ENCODE assay signal across 10 cellular contexts in the genomic region with DNA sequence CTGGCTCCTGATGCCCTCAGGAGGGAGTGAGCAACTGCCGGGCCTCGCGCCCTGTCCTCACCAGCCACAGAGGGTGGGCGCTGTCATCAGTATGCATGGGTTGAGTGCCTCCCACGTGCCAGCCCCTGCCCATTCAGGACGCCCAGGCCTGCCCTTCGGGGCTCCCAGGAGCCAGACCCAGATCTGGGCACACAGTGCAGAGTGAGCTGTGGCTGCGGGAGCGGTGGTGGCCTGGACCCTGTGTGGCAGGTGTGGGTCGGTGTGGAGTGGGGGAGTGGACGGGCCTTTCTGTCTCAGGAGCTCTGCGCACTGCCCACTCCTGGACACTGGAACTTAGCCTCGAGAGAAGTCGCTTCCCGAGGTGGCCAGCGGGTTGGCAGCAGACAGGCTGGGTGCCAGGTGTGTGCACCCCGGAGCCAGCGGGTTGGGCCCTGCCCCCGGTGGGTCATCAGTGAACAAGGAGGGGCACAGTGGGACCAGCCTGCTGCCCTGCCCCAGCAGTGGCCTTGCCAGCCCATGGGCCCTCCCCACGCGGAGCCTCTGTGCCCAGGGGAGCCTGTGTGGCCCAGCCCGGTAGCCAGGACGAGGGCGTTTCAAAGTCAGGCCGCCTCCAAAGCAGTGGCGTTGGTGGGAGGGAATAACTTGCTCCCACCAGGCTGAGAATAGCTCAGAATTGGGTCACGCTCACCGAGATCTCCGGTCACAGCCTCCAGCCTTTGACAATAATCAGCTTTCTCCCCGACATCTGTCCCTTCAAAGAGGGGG. TPM values are rescaled to one million over a fixed set of nuclear protein-coding genes. Genes with fewer than 3 reads are reported as not detected.
DNase-seq lines count a peak whose midpoint lies in the region; ATAC-seq and TF ChIP-seq lines count a peak whose summit lies in the region.
"Had no signal": no experiment of that assay in that cellular context is flagged by ENCODE, and none has a peak within 500 bp of the region (broad histone marks: within the 10 kb centered on the region; RNA-seq: fewer than 3 reads in every experiment).

No MANE protein-coding gene starts in this region.

- H3K9ac ChIP-seq in endodermal cell (ENCODE audit: extremely low read depth, low read length, poor library complexity, severe bottlenecking), result no peak overlapping the region
- H3K9ac ChIP-seq in rectal smooth muscle tissue (ENCODE audit: low read length), result no peak overlapping the region

- H3K4me3 Mint-ChIP-seq in endodermal cell (no peak overlapping the region), T-cell (no peak overlapping the region)
- H3K4me3 Mint-ChIP-seq: activated CD4-positive, alpha-beta memory T cell treated with anti-CD3 and anti-CD28 coated beads, Interleukin-2, amount 10 ng/mL, durations not matched to agents 7 days and 5 days; CD4-positive, alpha-beta T cell had no signal

- H3K27me3 Mint-ChIP-seq in endodermal cell (ENCODE audit: insufficient read depth) (peaks cover 3% of the 10 kb centered on the region), T-cell (peaks cover 0 to 4% of the 10 kb centered on the region in 2 donors)
- H3K27me3 Mint-ChIP-seq: activated CD4-positive, alpha-beta memory T cell treated with anti-CD3 and anti-CD28 coated beads, Interleukin-2, amount 10 ng/mL, durations not matched to agents 7 days and 5 days; CD4-positive, alpha-beta T cell; IgD-negative memory B cell had no signal

- H3K4me1 Mint-ChIP-seq in endodermal cell, result no peaks in the 10 kb centered on the region
- no peaks in the 10 kb centered on the region for H3K4me1 Mint-ChIP-seq in T-cell
- H3K4me1 Mint-ChIP-seq: activated CD4-positive, alpha-beta memory T cell treated with anti-CD3 and anti-CD28 coated beads, Interleukin-2, amount 10 ng/mL, durations not matched to agents 7 days and 5 days had no signal

- H3K36me3 Mint-ChIP-seq in endodermal cell (ENCODE audit: low read depth), result no peaks in the 10 kb centered on the region
- H3K36me3 Mint-ChIP-seq in T-cell, result no peaks in the 10 kb centered on the region
- H3K36me3 Mint-ChIP-seq: IgD-negative memory B cell had no signal

- H3K27ac Mint-ChIP-seq in endodermal cell, result no peak overlapping the region
- H3K27ac Mint-ChIP-seq in T-cell, result no peak overlapping the region
- H3K27ac Mint-ChIP-seq: activated CD4-positive, alpha-beta memory T cell treated with anti-CD3 and anti-CD28 coated beads, Interleukin-2, amount 10 ng/mL, durations not matched to agents 7 days and 5 days; CD4-positive, alpha-beta T cell; IgD-negative memory B cell had no signal

- H3K9me3 Mint-ChIP-seq in endodermal cell (no peaks in the 10 kb centered on the region), T-cell (no peaks in the 10 kb centered on the region)
- H3K9me3 Mint-ChIP-seq: activated CD4-positive, alpha-beta memory T cell treated with anti-CD3 and anti-CD28 coated beads, Interleukin-2, amount 10 ng/mL, durations not matched to agents 7 days and 5 days; CD4-positive, alpha-beta T cell; IgD-negative memory B cell had no signal

- 85 to 94% methylated on average over 15 to 30 of the region's 30 CpGs for WGBS in endodermal cell (ENCODE audit: insufficient coverage in 1 of 2, insufficient read length in 1 of 2), 2 experiments

- no peak overlapping the region for H3K27ac ChIP-seq in HEK293 (ENCODE audit: extremely low read depth, low read depth, low read length)
- H3K27ac ChIP-seq in endodermal cell (ENCODE audit: low read depth, low read length), result peak overlapping the region; percentile 38
- H3K27ac ChIP-seq in rectal smooth muscle tissue (ENCODE audit: low read depth, low read length), result peak overlapping the region; percentile 90
- no peak overlapping the region for H3K27ac ChIP-seq in foreskin keratinocyte

- no peak for TF ChIP-seq CTCF in HEK293 (tag by site-specific recombination; IDR thresholded peaks at IDR 0.05)
- no peak for TF ChIP-seq CTCF in endodermal cell (conservative IDR thresholded peaks at IDR 0.05)
- TF ChIP-seq CTCF in foreskin keratinocyte (conservative IDR thresholded peaks at IDR 0.05), result no peak

- DNase-seq in endodermal cell (no peak), Ammon's horn (ENCODE audit: low spot score) (no peak), foreskin keratinocyte (no peak), T-cell (no peak)
- DNase-seq: activated CD4-positive, alpha-beta memory T cell treated with anti-CD3 and anti-CD28 coated beads, Interleukin-2, amount 10 ng/mL, durations not matched to agents 7 days and 5 days; CD4-positive, alpha-beta T cell had no signal

- no peaks in the 10 kb centered on the region for H3K9me3 ChIP-seq in HEK293 (ENCODE audit: control insufficient read depth, insufficient read depth, low read depth, low read length)
- no peaks in the 10 kb centered on the region for H3K9me3 ChIP-seq in endodermal cell (ENCODE audit: control insufficient read depth, low read length)

- H3K4me3 ChIP-seq in HEK293 (ENCODE audit: low read depth, low read length) (no peak overlapping the region), endodermal cell (ENCODE audit: low read length) (no peak overlapping the region), rectal smooth muscle tissue (ENCODE audit: low read length) (no peak overlapping the region)

- CTCF ChIA-PET in HEK293 (lab: Yijun Ruan, JAX), result interaction anchor here (1.3 kb wide), 1 partner anchor 20 kb away, joined by 3 read pairs; no protein-coding TSS in a partner anchor
- CTCF ChIA-PET in T-cell (lab: Charles Lee), result no interaction called here

- ATAC-seq in foreskin keratinocyte (no peak), T-cell (replicated peaks in 1 of 4) (no peak)
- ATAC-seq: esophagus mucosa had no signal

- H3K27me3 ChIP-seq in endodermal cell (ENCODE audit: control insufficient read depth, insufficient read depth, low read length, poor library complexity, severe bottlenecking) (no peaks in the 10 kb centered on the region), rectal smooth muscle tissue (ENCODE audit: control insufficient read depth, insufficient read depth, low read length) (no peaks in the 10 kb centered on the region), foreskin keratinocyte (no peaks in the 10 kb centered on the region)

- POLR2A ChIA-PET in HEK293 (lab: Yijun Ruan, JAX) (interaction anchor here (0.7 to 4.9 kb wide), 3 partner anchors 16 to 20 kb away, joined by 3 to 24 read pairs (median 3); a partner anchor contains a TSS), T-cell (lab: Charles Lee) (interaction anchor here in 1 of 2 donors (0.7 kb wide), 1 partner anchor 111 kb away, joined by 3 read pairs; no protein-coding TSS in a partner anchor)

- H3K36me3 ChIP-seq in HEK293 (ENCODE audit: control insufficient read depth in 2 of 2, insufficient read depth in 1 of 2, low read length in 2 of 2), result peaks cover 0 to 7% of the 10 kb centered on the region in 2 experiments; a peak in 1 of 3 replicates
- H3K36me3 ChIP-seq in endodermal cell (ENCODE audit: control insufficient read depth, insufficient read depth, low read length), result no peaks in the 10 kb centered on the region
- peaks cover 3% of the 10 kb centered on the region for H3K36me3 ChIP-seq in rectal smooth muscle tissue (ENCODE audit: control insufficient read depth, insufficient read depth, low read length)

- 0 out of 2 replicates have a peak, but pooled peaks cover 5% of the 10 kb centered on the region for H3K4me1 ChIP-seq in HEK293 (ENCODE audit: control insufficient read depth, insufficient read depth, low read length)
- peaks cover 11% of the 10 kb centered on the region for H3K4me1 ChIP-seq in endodermal cell (ENCODE audit: control insufficient read depth, insufficient read depth, low read length)
- peaks cover 76% of the 10 kb centered on the region for H3K4me1 ChIP-seq in rectal smooth muscle tissue (ENCODE audit: control insufficient read depth, insufficient read depth, low read length)
- H3K4me1 ChIP-seq in foreskin keratinocyte, result peaks cover 10% of the 10 kb centered on the region

TF ChIP-seq in HEK293, 187 proteins besides CTCF, POLR2A, EP300 and RAD21 (continues in another document):
- peak; percentile 61 for TF ChIP-seq EGR2 (tag by site-specific recombination; IDR thresholded peaks at IDR 0.05; ENCODE audit: low read depth)
- no peak for TF ChIP-seq ZNF221 (tag by site-specific recombination; IDR thresholded peaks at IDR 0.05; ENCODE audit: borderline replicate concordance)
- TF ChIP-seq ZNF324 (tag by site-specific recombination; IDR thresholded peaks at IDR 0.05), result no peak
- 0 out of 2 replicates have a peak, but pooled peaks have one; percentile 27 for TF ChIP-seq ZBTB8A (tag by site-specific recombination; IDR thresholded peaks at IDR 0.05)
- TF ChIP-seq, protein P1, sequence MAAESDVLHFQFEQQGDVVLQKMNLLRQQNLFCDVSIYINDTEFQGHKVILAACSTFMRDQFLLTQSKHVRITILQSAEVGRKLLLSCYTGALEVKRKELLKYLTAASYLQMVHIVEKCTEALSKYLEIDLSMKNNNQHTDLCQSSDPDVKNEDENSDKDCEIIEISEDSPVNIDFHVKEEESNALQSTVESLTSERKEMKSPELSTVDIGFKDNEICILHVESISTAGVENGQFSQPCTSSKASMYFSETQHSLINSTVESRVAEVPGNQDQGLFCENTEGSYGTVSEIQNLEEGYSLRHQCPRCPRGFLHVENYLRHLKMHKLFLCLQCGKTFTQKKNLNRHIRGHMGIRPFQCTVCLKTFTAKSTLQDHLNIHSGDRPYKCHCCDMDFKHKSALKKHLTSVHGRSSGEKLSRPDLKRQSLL (tag by site-specific recombination; IDR thresholded peaks at IDR 0.05), result no peak
- TF ChIP-seq MZF1 (tag by site-specific recombination; IDR thresholded peaks at IDR 0.05; ENCODE audit: borderline replicate concordance), result no peak
- no peak for TF ChIP-seq KLF7 (tag by site-specific recombination; IDR thresholded peaks at IDR 0.05; ENCODE audit: borderline replicate concordance)

RNA-seq across cellular contexts. Expression of a gene that starts 9.5 kb away (rescaled TPM):
- total RNA-seq in endodermal cell, result 1 to 10 TPM; 7.4 to 7.9 TPM
- 4.5 TPM for polyA plus RNA-seq in endodermal cell (2013, experiment 1 of 2)
- 4.1 TPM for polyA plus RNA-seq in endodermal cell (2013, experiment 2 of 2)
- 12.0 and 14.1 TPM in 2 replicates for total RNA-seq in foreskin keratinocyte
- polyA plus RNA-seq in foreskin keratinocyte, result 13.8 and 14.9 TPM in 2 replicates
- 10 to 100 TPM; 10.0 to 20.3 (median 17.6) TPM for total RNA-seq in T-cell

RNA-seq across cellular contexts. Expression of a gene that starts 15.8 kb away (rescaled TPM):
- total RNA-seq in endodermal cell (100 to 1,000 TPM; 602 to 920 TPM), foreskin keratinocyte (1.8 and 4.1 TPM in 2 replicates), T-cell (1 to 10 TPM; 4.7 to 7.6 (median 6.6) TPM)
- 1,216 TPM for polyA plus RNA-seq in endodermal cell (2013, experiment 1 of 2)
- 1,012 TPM for polyA plus RNA-seq in endodermal cell (2013, experiment 2 of 2)
- 4.4 and 7.1 TPM in 2 replicates for polyA plus RNA-seq in foreskin keratinocyte

RNA-seq across cellular contexts. Expression of a gene that starts 24.0 kb away (rescaled TPM):
- 10 to 100 TPM; 27.6 to 28.1 TPM for total RNA-seq in endodermal cell
- 20.2 TPM for polyA plus RNA-seq in endodermal cell (2013, experiment 1 of 2)
- polyA plus RNA-seq in endodermal cell (2013, experiment 2 of 2), result 20.5 TPM
- total RNA-seq in foreskin keratinocyte, result 25.7 and 28.0 TPM in 2 replicates
- polyA plus RNA-seq in foreskin keratinocyte, result 9.0 and 11.1 TPM in 2 replicates
- total RNA-seq in T-cell, result 10 to 100 TPM; 28.2 to 36.3 (median 31.1) TPM

RNA-seq across cellular contexts. Expression of a gene that starts 24.3 kb away (rescaled TPM):
- total RNA-seq in endodermal cell, result 10 to 100 TPM; 30.1 to 39.8 TPM
- 34.9 TPM for polyA plus RNA-seq in endodermal cell (2013, experiment 1 of 2)
- 38.8 TPM for polyA plus RNA-seq in endodermal cell (2013, experiment 2 of 2)
- 46.2 and 46.5 TPM in 2 replicates for total RNA-seq in foreskin keratinocyte
- 76.4 and 88.0 TPM in 2 replicates for polyA plus RNA-seq in foreskin keratinocyte
- total RNA-seq in T-cell, result 10 to 100 TPM; 17.7 to 27.5 (median 22.3) TPM

Comparison
In these comparisons a context has a peak if more than half of its experiments do, and no peak if none do; other contexts are left out.
1. H3K27ac ChIP-seq: peak in endodermal cell (single experiment) and rectal smooth muscle tissue (single experiment); none in HEK293 (single experiment) and foreskin keratinocyte (single experiment).
2. RNA of a gene that starts 15.8 kb away (total RNA-seq): 602 to 920 TPM in endodermal cell; 4.7 to 7.6 TPM in T-cell and 1.8 to 4.1 TPM in foreskin keratinocyte; every median in the first group is over 10 times any median in the second.